ENCODE assay signal across 8 cellular contexts in genomic region chr2:161415041-161415440, GRCh38.
DNase-seq lines count a peak whose midpoint lies in the region; ATAC-seq and TF ChIP-seq lines count a peak whose summit lies in the region.

No MANE protein-coding gene starts in this region.

- no peak overlapping the region for H3K27ac ChIP-seq in skin epidermis

- TF ChIP-seq CTCF in fibroblast of mammary gland (conservative IDR thresholded peaks at IDR 0.05; ENCODE audit: control insufficient read depth, insufficient read depth, low read depth, low read length): no peak

- peak; percentile 31 for ATAC-seq in HG02852 (IDR thresholded peaks at IDR 0.05; ENCODE audit: unreplicated experiment)
- peak; percentile 8 for ATAC-seq in SK-N-SH treated with all-trans-retinoic acid at 6 μM for 48 hours

- DNase-seq in activated CD4-positive, alpha-beta T cell treated with anti-CD3 and anti-CD28 coated beads for 48 hours: peak; percentile 28
- no peak for DNase-seq in activated CD4-positive, alpha-beta T cell treated with anti-CD3 and anti-CD28 coated beads, Interleukin-2, amount 50 U/mL, for 4 hours
- DNase-seq in fibroblast of mammary gland (ENCODE audit: low read depth): no peak
- DNase-seq in KBM-7: no peak
- DNase-seq in NCI-H2196 (lab: John Stamatoyannopoulos, UW; ENCODE audit: unreplicated experiment): no peak

- H3K4me3 ChIP-seq in fibroblast of mammary gland (ENCODE audit: control insufficient read depth, low read depth, low read length) (peak overlapping the region; percentile 48), skin epidermis (peak overlapping the region; percentile 19 to 46 (median 28))

- in situ Hi-C loops in KBM-7 (cut with MboI; ENCODE audit: low pct_unique_long_range_greater_than_20kb, low sequenced_read_pairs): no loop called here

TF ChIP-seq in SK-N-SH treated with all-trans-retinoic acid at 6 μM for 48 hours, 23 proteins besides CTCF, POLR2A, EP300 and RAD21:
- no peak for TF ChIP-seq ESRRG (CRISPR knock-in tag; IDR thresholded peaks at IDR 0.05)
- TF ChIP-seq ZNF8 (CRISPR knock-in tag; IDR thresholded peaks at IDR 0.05): no peak
- TF ChIP-seq CREB5 (CRISPR knock-in tag; IDR thresholded peaks at IDR 0.05; ENCODE audit: low read depth): no peak
- TF ChIP-seq TOX (CRISPR knock-in tag; IDR thresholded peaks at IDR 0.05; ENCODE audit: borderline replicate concordance): no peak
- TF ChIP-seq ISL1 (CRISPR knock-in tag; IDR thresholded peaks at IDR 0.05): no peak
- no peak for TF ChIP-seq ZNF565 (CRISPR knock-in tag; conservative IDR thresholded peaks at IDR 0.05; ENCODE audit: low read depth)
- TF ChIP-seq TSHZ2 (CRISPR knock-in tag; IDR thresholded peaks at IDR 0.05): no peak
- no peak for TF ChIP-seq ZNF70 (CRISPR knock-in tag; IDR thresholded peaks at IDR 0.05)
- no peak for TF ChIP-seq OSR1 (CRISPR knock-in tag; IDR thresholded peaks at IDR 0.05)
- TF ChIP-seq ZC3H10 (CRISPR knock-in tag; IDR thresholded peaks at IDR 0.05): no peak
- TF ChIP-seq GLIS3 (CRISPR knock-in tag; IDR thresholded peaks at IDR 0.05): no peak
- TF ChIP-seq, protein P1, sequence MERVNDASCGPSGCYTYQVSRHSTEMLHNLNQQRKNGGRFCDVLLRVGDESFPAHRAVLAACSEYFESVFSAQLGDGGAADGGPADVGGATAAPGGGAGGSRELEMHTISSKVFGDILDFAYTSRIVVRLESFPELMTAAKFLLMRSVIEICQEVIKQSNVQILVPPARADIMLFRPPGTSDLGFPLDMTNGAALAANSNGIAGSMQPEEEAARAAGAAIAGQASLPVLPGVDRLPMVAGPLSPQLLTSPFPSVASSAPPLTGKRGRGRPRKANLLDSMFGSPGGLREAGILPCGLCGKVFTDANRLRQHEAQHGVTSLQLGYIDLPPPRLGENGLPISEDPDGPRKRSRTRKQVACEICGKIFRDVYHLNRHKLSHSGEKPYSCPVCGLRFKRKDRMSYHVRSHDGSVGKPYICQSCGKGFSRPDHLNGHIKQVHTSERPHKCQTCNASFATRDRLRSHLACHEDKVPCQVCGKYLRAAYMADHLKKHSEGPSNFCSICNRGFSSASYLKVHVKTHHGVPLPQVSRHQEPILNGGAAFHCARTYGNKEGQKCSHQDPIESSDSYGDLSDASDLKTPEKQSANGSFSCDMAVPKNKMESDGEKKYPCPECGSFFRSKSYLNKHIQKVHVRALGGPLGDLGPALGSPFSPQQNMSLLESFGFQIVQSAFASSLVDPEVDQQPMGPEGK (CRISPR knock-in tag; IDR thresholded peaks at IDR 0.05; ENCODE audit: borderline replicate concordance): no peak
- TF ChIP-seq PPARA (CRISPR knock-in tag; IDR thresholded peaks at IDR 0.05; ENCODE audit: borderline replicate concordance): no peak
- no peak for TF ChIP-seq POU6F1 (CRISPR knock-in tag; IDR thresholded peaks at IDR 0.05; ENCODE audit: borderline replicate concordance, low read depth)
- no peak for TF ChIP-seq RARB (CRISPR knock-in tag; IDR thresholded peaks at IDR 0.05)
- TF ChIP-seq BACH2 (CRISPR knock-in tag; IDR thresholded peaks at IDR 0.05; ENCODE audit: borderline replicate concordance): no peak
